Comparison of ENCODE assay signal across 2 cellular contexts in genomic region chr3:21955406-21955805, GRCh38.
A peak's percentile ranks its signal among the peaks of the same experiment; 100 is the strongest.
TF ChIP-seq lines count a peak whose summit lies in the region.

No MANE protein-coding gene starts in this region.

TF ChIP-seq in liver, 16 proteins besides CTCF, POLR2A, EP300 and RAD21:
- TF ChIP-seq REST (IDR thresholded peaks at IDR 0.05) (no peak), RXRA (IDR thresholded peaks at IDR 0.05) (peak in 1 of 2 donors; percentile 21), EGR1 (IDR thresholded peaks at IDR 0.05; ENCODE audit: low read depth in 2 of 2) (no peak), ATF3 (IDR thresholded peaks at IDR 0.05) (peak; percentile 32), HNF4A (conservative IDR thresholded peaks at IDR 0.05) (peak; percentile 26 to 30), MAX (IDR thresholded peaks at IDR 0.05) (no peak), SP1 (IDR thresholded peaks at IDR 0.05) (no peak), FOXA2 (IDR thresholded peaks at IDR 0.05) (peak; percentile 38), GABPA (IDR thresholded peaks at IDR 0.05 in 1 of 2, conservative IDR thresholded peaks at IDR 0.05 in 1 of 2) (no peak), TAF1 (conservative IDR thresholded peaks at IDR 0.05) (no peak), FOXA1 (IDR thresholded peaks at IDR 0.05) (no peak), HNF4G (IDR thresholded peaks at IDR 0.05) (no peak), JUND (IDR thresholded peaks at IDR 0.05) (peak in 1 of 2 donors; percentile 24), NR2F2 (IDR thresholded peaks at IDR 0.05) (no peak), YY1 (IDR thresholded peaks at IDR 0.05) (peak; percentile 29)
- TF ChIP-seq, protein P1, sequence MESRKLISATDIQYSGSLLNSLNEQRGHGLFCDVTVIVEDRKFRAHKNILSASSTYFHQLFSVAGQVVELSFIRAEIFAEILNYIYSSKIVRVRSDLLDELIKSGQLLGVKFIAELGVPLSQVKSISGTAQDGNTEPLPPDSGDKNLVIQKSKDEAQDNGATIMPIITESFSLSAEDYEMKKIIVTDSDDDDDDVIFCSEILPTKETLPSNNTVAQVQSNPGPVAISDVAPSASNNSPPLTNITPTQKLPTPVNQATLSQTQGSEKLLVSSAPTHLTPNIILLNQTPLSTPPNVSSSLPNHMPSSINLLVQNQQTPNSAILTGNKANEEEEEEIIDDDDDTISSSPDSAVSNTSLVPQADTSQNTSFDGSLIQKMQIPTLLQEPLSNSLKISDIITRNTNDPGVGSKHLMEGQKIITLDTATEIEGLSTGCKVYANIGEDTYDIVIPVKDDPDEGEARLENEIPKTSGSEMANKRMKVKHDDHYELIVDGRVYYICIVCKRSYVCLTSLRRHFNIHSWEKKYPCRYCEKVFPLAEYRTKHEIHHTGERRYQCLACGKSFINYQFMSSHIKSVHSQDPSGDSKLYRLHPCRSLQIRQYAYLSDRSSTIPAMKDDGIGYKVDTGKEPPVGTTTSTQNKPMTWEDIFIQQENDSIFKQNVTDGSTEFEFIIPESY (IDR thresholded peaks at IDR 0.05): no peak
TF ChIP-seq in liver: peak in this region for 6.

TF ChIP-seq in HepG2, 621 proteins besides CTCF, POLR2A, EP300 and RAD21 (continued from another document):
- TF ChIP-seq, protein P2, sequence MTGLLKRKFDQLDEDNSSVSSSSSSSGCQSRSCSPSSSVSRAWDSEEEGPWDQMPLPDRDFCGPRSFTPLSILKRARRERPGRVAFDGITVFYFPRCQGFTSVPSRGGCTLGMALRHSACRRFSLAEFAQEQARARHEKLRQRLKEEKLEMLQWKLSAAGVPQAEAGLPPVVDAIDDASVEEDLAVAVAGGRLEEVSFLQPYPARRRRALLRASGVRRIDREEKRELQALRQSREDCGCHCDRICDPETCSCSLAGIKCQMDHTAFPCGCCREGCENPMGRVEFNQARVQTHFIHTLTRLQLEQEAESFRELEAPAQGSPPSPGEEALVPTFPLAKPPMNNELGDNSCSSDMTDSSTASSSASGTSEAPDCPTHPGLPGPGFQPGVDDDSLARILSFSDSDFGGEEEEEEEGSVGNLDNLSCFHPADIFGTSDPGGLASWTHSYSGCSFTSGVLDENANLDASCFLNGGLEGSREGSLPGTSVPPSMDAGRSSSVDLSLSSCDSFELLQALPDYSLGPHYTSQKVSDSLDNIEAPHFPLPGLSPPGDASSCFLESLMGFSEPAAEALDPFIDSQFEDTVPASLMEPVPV (CRISPR knock-in tag; IDR thresholded peaks at IDR 0.05): no peak
- no peak for TF ChIP-seq POLR2AphosphoS5 (IDR thresholded peaks at IDR 0.05; ENCODE audit: low read depth, low read length)
- no peak for TF ChIP-seq JARID2 (CRISPR knock-in tag; IDR thresholded peaks at IDR 0.05; ENCODE audit: insufficient replicate concordance)
- no peak for TF ChIP-seq HINFP (CRISPR knock-in tag; IDR thresholded peaks at IDR 0.05; ENCODE audit: low read depth)
- TF ChIP-seq, protein P3, sequence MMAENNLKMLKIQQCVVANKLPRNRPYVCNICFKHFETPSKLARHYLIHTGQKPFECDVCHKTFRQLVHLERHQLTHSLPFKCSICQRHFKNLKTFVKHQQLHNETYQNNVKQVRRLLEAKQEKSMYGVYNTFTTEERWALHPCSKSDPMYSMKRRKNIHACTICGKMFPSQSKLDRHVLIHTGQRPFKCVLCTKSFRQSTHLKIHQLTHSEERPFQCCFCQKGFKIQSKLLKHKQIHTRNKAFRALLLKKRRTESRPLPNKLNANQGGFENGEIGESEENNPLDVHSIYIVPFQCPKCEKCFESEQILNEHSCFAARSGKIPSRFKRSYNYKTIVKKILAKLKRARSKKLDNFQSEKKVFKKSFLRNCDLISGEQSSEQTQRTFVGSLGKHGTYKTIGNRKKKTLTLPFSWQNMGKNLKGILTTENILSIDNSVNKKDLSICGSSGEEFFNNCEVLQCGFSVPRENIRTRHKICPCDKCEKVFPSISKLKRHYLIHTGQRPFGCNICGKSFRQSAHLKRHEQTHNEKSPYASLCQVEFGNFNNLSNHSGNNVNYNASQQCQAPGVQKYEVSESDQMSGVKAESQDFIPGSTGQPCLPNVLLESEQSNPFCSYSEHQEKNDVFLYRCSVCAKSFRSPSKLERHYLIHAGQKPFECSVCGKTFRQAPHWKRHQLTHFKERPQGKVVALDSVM (CRISPR knock-in tag; IDR thresholded peaks at IDR 0.05): no peak
- TF ChIP-seq, protein P4, sequence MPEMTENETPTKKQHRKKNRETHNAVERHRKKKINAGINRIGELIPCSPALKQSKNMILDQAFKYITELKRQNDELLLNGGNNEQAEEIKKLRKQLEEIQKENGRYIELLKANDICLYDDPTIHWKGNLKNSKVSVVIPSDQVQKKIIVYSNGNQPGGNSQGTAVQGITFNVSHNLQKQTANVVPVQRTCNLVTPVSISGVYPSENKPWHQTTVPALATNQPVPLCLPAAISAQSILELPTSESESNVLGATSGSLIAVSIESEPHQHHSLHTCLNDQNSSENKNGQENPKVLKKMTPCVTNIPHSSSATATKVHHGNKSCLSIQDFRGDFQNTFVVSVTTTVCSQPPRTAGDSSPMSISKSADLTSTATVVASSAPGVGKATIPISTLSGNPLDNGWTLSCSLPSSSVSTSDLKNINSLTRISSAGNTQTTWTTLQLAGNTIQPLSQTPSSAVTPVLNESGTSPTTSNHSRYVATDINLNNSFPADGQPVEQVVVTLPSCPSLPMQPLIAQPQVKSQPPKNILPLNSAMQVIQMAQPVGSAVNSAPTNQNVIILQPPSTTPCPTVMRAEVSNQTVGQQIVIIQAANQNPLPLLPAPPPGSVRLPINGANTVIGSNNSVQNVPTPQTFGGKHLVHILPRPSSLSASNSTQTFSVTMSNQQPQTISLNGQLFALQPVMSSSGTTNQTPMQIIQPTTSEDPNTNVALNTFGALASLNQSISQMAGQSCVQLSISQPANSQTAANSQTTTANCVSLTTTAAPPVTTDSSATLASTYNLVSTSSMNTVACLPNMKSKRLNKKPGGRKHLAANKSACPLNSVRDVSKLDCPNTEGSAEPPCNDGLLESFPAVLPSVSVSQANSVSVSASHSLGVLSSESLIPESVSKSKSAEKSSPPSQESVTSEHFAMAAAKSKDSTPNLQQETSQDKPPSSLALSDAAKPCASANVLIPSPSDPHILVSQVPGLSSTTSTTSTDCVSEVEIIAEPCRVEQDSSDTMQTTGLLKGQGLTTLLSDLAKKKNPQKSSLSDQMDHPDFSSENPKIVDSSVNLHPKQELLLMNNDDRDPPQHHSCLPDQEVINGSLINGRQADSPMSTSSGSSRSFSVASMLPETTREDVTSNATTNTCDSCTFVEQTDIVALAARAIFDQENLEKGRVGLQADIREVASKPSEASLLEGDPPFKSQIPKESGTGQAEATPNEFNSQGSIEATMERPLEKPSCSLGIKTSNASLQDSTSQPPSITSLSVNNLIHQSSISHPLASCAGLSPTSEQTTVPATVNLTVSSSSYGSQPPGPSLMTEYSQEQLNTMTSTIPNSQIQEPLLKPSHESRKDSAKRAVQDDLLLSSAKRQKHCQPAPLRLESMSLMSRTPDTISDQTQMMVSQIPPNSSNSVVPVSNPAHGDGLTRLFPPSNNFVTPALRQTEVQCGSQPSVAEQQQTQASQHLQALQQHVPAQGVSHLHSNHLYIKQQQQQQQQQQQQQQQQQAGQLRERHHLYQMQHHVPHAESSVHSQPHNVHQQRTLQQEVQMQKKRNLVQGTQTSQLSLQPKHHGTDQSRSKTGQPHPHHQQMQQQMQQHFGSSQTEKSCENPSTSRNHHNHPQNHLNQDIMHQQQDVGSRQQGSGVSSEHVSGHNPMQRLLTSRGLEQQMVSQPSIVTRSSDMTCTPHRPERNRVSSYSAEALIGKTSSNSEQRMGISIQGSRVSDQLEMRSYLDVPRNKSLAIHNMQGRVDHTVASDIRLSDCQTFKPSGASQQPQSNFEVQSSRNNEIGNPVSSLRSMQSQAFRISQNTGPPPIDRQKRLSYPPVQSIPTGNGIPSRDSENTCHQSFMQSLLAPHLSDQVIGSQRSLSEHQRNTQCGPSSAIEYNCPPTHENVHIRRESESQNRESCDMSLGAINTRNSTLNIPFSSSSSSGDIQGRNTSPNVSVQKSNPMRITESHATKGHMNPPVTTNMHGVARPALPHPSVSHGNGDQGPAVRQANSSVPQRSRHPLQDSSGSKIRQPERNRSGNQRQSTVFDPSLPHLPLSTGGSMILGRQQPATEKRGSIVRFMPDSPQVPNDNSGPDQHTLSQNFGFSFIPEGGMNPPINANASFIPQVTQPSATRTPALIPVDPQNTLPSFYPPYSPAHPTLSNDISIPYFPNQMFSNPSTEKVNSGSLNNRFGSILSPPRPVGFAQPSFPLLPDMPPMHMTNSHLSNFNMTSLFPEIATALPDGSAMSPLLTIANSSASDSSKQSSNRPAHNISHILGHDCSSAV (CRISPR knock-in tag; IDR thresholded peaks at IDR 0.05; ENCODE audit: borderline replicate concordance): no peak
- no peak for TF ChIP-seq SRSF1 (optimal IDR thresholded peaks at IDR 0.05; ENCODE audit: low read depth, low read length)
